ENCODE assay signal across 8 cellular contexts in genomic region chr13:44437356-44438233, GRCh38.
DNase-seq lines count a peak whose midpoint lies in the region; ATAC-seq and TF ChIP-seq lines count a peak whose summit lies in the region.

No MANE protein-coding gene starts in this region.

- intact Hi-C loops in CD4-positive, alpha-beta memory T cell (cut with micrococcal nuclease), result loop anchor here (1.0 to 2.0 kb wide), 4 partner anchors 33 to 532 kb away; no protein-coding TSS in a partner anchor
- intact Hi-C loops in PC-3 (cut with micrococcal nuclease), result loop anchor here (1.0 kb wide), 6 partner anchors 34 to 532 kb away; no protein-coding TSS in a partner anchor
- intact Hi-C loops in aorta (cut with DNase I), result loop anchor here (2.0 to 10.0 kb wide), 10 partner anchors 65 to 531 kb away; partner anchors contain the start of gene SERP2 (in 1 of the 2)

- H3K18ac ChIP-seq in mesendoderm (ENCODE audit: low read length), result no peak overlapping the region

- POLR2A ChIA-PET in CD4-positive, alpha-beta memory T cell (lab: Charles Lee; ENCODE audit: partially characterized antibody), result interaction anchor here (0.8 to 1.6 kb wide), 2 partner anchors 296 to 480 kb away, joined by 3 to 6 read pairs; no protein-coding TSS in a partner anchor
- POLR2A ChIA-PET in PC-3 (lab: Charles Lee; ENCODE audit: unreplicated experiment), result interaction anchor here (0.5 to 1.5 kb wide), 21 partner anchors 21 to 528 kb away, joined by 3 to 20 read pairs (median 5); no protein-coding TSS in a partner anchor

- no peak overlapping the region for H2BK5ac ChIP-seq in mesendoderm (ENCODE audit: low read length)

- peaks cover 12% of the 10 kb centered on the region for H3K79me1 ChIP-seq in mesendoderm (ENCODE audit: low read length)

- peak; percentile 43 for ATAC-seq in HG02610 (IDR thresholded peaks at IDR 0.05; ENCODE audit: unreplicated experiment)
- 0 out of 2 replicates have a peak, but pooled peaks have one; percentile 7 for ATAC-seq in PC-3
- ATAC-seq in aorta (ENCODE audit: low FRiP score), result no peak
- no peak for ATAC-seq in GM21825 (IDR thresholded peaks at IDR 0.05; ENCODE audit: unreplicated experiment)

- peak overlapping the region; percentile 83 to 93 (median 88) for H3K4me3 Mint-ChIP-seq in CD4-positive, alpha-beta memory T cell

- peaks cover 37% of the 10 kb centered on the region for H3K79me2 ChIP-seq in PC-3 (ENCODE audit: low read length)
- peaks cover 18% of the 10 kb centered on the region for H3K79me2 ChIP-seq in mesendoderm (ENCODE audit: control insufficient read depth, insufficient read depth, low read length)

- no peaks in the 10 kb centered on the region for H3K36me3 ChIP-seq in CD4-positive, alpha-beta memory T cell (ENCODE audit: insufficient read depth, low read length)
- peaks cover 30% of the 10 kb centered on the region for H3K36me3 ChIP-seq in PC-3 (ENCODE audit: low read depth, low read length)
- H3K36me3 ChIP-seq in mesendoderm (ENCODE audit: control insufficient read depth, insufficient read depth, low read length), result peaks cover 5% of the 10 kb centered on the region
- peaks cover 0 to 2% of the 10 kb centered on the region in 2 donors for H3K36me3 ChIP-seq in aorta (ENCODE audit: control insufficient read depth in 1 of 2, insufficient read depth in 2 of 2, low read length in 1 of 2)

- H4K8ac ChIP-seq in mesendoderm (ENCODE audit: low read depth, low read length), result no peak overlapping the region

- H4K20me1 ChIP-seq in PC-3 (ENCODE audit: low read length), result peaks cover 29% of the 10 kb centered on the region

- H3K4me1 ChIP-seq in CD4-positive, alpha-beta memory T cell (ENCODE audit: insufficient read depth, low read length), result peaks cover 30% of the 10 kb centered on the region
- peaks cover 22% of the 10 kb centered on the region for H3K4me1 ChIP-seq in PC-3 (ENCODE audit: insufficient read depth, low read length)
- peaks cover 2% of the 10 kb centered on the region for H3K4me1 ChIP-seq in mesendoderm (ENCODE audit: control insufficient read depth, low read depth, low read length)
- no peaks in the 10 kb centered on the region for H3K4me1 ChIP-seq in aorta (ENCODE audit: control insufficient read depth in 1 of 2, insufficient read depth in 2 of 2, low read length in 2 of 2)

- CTCF ChIA-PET in CD4-positive, alpha-beta memory T cell (lab: Charles Lee; ENCODE audit: partially characterized antibody), result interaction anchor here (0.9 to 5.6 kb wide), 15 partner anchors 10 to 559 kb away, joined by 3 to 68 read pairs (median 4); partner anchors contain the start of genes CCDC122 and LACC1
- CTCF ChIA-PET in PC-3 (lab: Charles Lee), result interaction anchor here (0.6 to 1.3 kb wide), 6 partner anchors 73 to 532 kb away, joined by 3 to 7 read pairs (median 4); no protein-coding TSS in a partner anchor

- H3K23ac ChIP-seq in mesendoderm (ENCODE audit: low read length), result no peak overlapping the region

- H2BK15ac ChIP-seq in mesendoderm (replicated peaks; ENCODE audit: low read depth), result no peak overlapping the region

- H3K4me2 ChIP-seq in PC-3 (ENCODE audit: low read length) (peak overlapping the region; percentile 85), mesendoderm (ENCODE audit: low read length) (no peak overlapping the region)

- no peak overlapping the region for H3K56ac ChIP-seq in mesendoderm (ENCODE audit: low read length)

- peaks cover 6 to 9% of the 10 kb centered on the region in 2 donors for H3K27me3 Mint-ChIP-seq in CD4-positive, alpha-beta memory T cell

- no peaks in the 10 kb centered on the region for H3K9me2 ChIP-seq in PC-3 (replicated peaks; ENCODE audit: low read length)

- peaks cover 14% of the 10 kb centered on the region for H3K27me3 ChIP-seq in CD4-positive, alpha-beta memory T cell (ENCODE audit: insufficient read depth, low read length)
- no peaks in the 10 kb centered on the region for H3K27me3 ChIP-seq in PC-3 (ENCODE audit: low read length)
- no peaks in the 10 kb centered on the region for H3K27me3 ChIP-seq in mesendoderm (ENCODE audit: insufficient read depth, low read length, poor library complexity)
- H3K27me3 ChIP-seq in aorta (ENCODE audit: control insufficient read depth in 1 of 2, insufficient read depth in 2 of 2, low read length in 1 of 2), result no peaks in the 10 kb centered on the region

- whole genome bisulfite sequencing in mesendoderm (ENCODE audit: extremely low coverage, insufficient coverage, low lambda C conversion rate), result no CpG with 5 or more reads among the region's 5 CpGs
- WGBS in aorta, 2 donors, result 0 to 2% methylated on average over 5 of the region's 5 CpGs

- 0 out of 2 replicates have a peak overlapping the region, but pooled peaks have one; percentile 54 for H2AFZ ChIP-seq in PC-3 (ENCODE audit: low read length)

- H3K9me3 ChIP-seq in CD4-positive, alpha-beta memory T cell (ENCODE audit: control insufficient read depth in 1 of 2, low read length in 2 of 2), result no peaks in the 10 kb centered on the region
- H3K9me3 ChIP-seq in PC-3 (ENCODE audit: low read length) (no peaks in the 10 kb centered on the region), aorta (ENCODE audit: control insufficient read depth, low read length) (no peaks in the 10 kb centered on the region)

- H3K9ac ChIP-seq in PC-3 (ENCODE audit: low read length), result peak overlapping the region; percentile 100
- peak overlapping the region; percentile 22 for H3K9ac ChIP-seq in mesendoderm (ENCODE audit: low read length)

- H3K36me3 Mint-ChIP-seq in CD4-positive, alpha-beta memory T cell, result peaks cover 10 to 14% of the 10 kb centered on the region in 2 donors

- no peak overlapping the region for H2AK5ac ChIP-seq in mesendoderm (ENCODE audit: low read length)

- no peak overlapping the region for H3K4ac ChIP-seq in mesendoderm (ENCODE audit: low read depth, low read length)

- no peaks in the 10 kb centered on the region for H3F3A ChIP-seq in PC-3 (ENCODE audit: low read length, unreplicated experiment)

- H2BK120ac ChIP-seq in mesendoderm (ENCODE audit: low read depth, low read length), result no peak overlapping the region

- H3K27ac Mint-ChIP-seq in CD4-positive, alpha-beta memory T cell, result peak overlapping the region in 1 of 7 donors; percentile 80

- no peak overlapping the region for H4K5ac ChIP-seq in mesendoderm (ENCODE audit: low read length)

- H3K4me3 ChIP-seq in CD4-positive, alpha-beta memory T cell (ENCODE audit: low read length in 2 of 2), result no peak overlapping the region
- H3K4me3 ChIP-seq in PC-3 (ENCODE audit: low read length), result peak overlapping the region; percentile 72
- peak overlapping the region; percentile 87 for H3K4me3 ChIP-seq in coronary artery
- no peak overlapping the region for H3K4me3 ChIP-seq in mesendoderm (ENCODE audit: low read length)
- H3K4me3 ChIP-seq in aorta (ENCODE audit: low read length in 2 of 2), result peak overlapping the region; percentile 51 to 84

- TSS peak; percentile 23 for BruUV-seq in PC-3 (replicated peaks; lab: Mats Ljungman, UMichigan)

- H3K9me3 Mint-ChIP-seq in CD4-positive, alpha-beta memory T cell, result no peaks in the 10 kb centered on the region

- no peak overlapping the region for H3K27ac ChIP-seq in CD4-positive, alpha-beta memory T cell (ENCODE audit: low read depth, low read length)
- H3K27ac ChIP-seq in PC-3 (ENCODE audit: low read length), result peak overlapping the region; percentile 90
- H3K27ac ChIP-seq in coronary artery, result peak overlapping the region; percentile 83 to 95
- no peak overlapping the region for H3K27ac ChIP-seq in mesendoderm (ENCODE audit: low read depth, low read length)
- H3K27ac ChIP-seq in aorta (ENCODE audit: low read depth in 1 of 2, low read length in 2 of 2), result no peak overlapping the region

- TF ChIP-seq CTCF in PC-3 (conservative IDR thresholded peaks at IDR 0.05; ENCODE audit: low read depth, low read length) (peak; percentile 68), coronary artery (IDR thresholded peaks at IDR 0.05) (no peak)

- peak in 4 of 5 donors; percentile 58 to 66 (median 62) for DNase-seq in CD4-positive, alpha-beta memory T cell
- DNase-seq in PC-3, result peak; percentile 75
- no peak for DNase-seq in coronary artery (ENCODE audit: low spot score)
- DNase-seq in mesendoderm, result peak; percentile 65
- no peak for DNase-seq in aorta
- DNase-seq in activated CD8-positive, alpha-beta memory T cell treated with anti-CD3 and anti-CD28 coated beads, Interleukin-2, amount 50 U/mL, for 4 hours, result no peak

- H3K4me1 Mint-ChIP-seq in CD4-positive, alpha-beta memory T cell, result peaks cover 15 to 35% (median 22%) of the 10 kb centered on the region in 4 donors

Comparison
In these comparisons a context has a peak if more than half of its experiments do, and no peak if none do; other contexts are left out.
1. DNase-seq: peak in CD4-positive, alpha-beta memory T cell (4 of 5), PC-3 (single experiment) and mesendoderm (single experiment); none in coronary artery (single experiment), aorta (0 of 2) and activated CD8-positive, alpha-beta memory T cell treated with anti-CD3 and anti-CD28 coated beads, Interleukin-2, amount 50 U/mL, for 4 hours (single experiment).
2. H3K27ac ChIP-seq: peak in PC-3 (single experiment) and coronary artery (2 of 2); none in CD4-positive, alpha-beta memory T cell (single experiment), mesendoderm (single experiment) and aorta (0 of 2).
3. H3K4me3 ChIP-seq: peak in PC-3 (single experiment), coronary artery (single experiment) and aorta (2 of 2); none in CD4-positive, alpha-beta memory T cell (0 of 2) and mesendoderm (single experiment).
4. ATAC-seq: peak in HG02610 (single experiment) and PC-3 (single experiment); none in aorta (single experiment) and GM21825 (single experiment).